Comparison of ENCODE assay signal across 24 cellular contexts in the genomic region with DNA sequence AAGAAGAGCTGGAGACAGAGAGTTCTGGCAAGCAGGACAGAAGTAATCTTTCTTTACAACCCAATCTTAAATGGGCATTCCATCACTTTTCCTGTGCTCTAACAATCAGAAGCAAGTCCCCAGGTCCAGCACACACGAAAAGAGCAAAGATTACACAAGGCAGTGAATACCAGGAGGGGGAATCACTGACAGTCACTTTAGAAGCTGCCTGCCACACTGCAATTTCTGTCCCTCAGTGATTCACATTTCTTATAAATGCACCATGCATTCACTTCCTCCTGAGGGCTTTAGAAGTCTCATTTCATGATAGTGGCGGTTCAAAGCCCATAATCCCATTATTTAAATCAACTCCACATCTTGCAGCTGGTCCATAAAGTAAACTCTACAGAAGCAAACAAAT.
"Had no signal": no experiment of that assay in that cellular context is flagged by ENCODE, and none has a peak within 500 bp of the region (broad histone marks: within the 10 kb centered on the region; RNA-seq: fewer than 3 reads in every experiment).

No MANE protein-coding gene starts in this region.

- H3K9me3 Mint-ChIP-seq: endodermal cell had no signal

- H3K4me1 ChIP-seq: heart left ventricle, right atrium auricular region, suprapubic skin, thyroid gland, upper lobe of left lung, uterus had no signal

- H3K9me3 ChIP-seq: neutrophil, right atrium auricular region, suprapubic skin, thyroid gland, uterus had no signal

- ATAC-seq: heart left ventricle; left colon; left ventricle myocardium superior; naive thymus-derived CD4-positive, alpha-beta T cell; stimulated activated effector memory CD8-positive, alpha-beta T cell treated with anti-CD3 and anti-CD28 coated beads, Interleukin-12 subunit alpha, Interleukin-12 subunit beta, amount 100 ng/mL, for 72 hours; stimulated activated naive CD8-positive, alpha-beta T cell treated with anti-CD3 and anti-CD28 coated beads, Interleukin-15, Interleukin-2, amounts not matched to agents 100 U/mL and 50 U/mL, for 24 hours had no signal

- H3K4me3 Mint-ChIP-seq: endodermal cell; naive thymus-derived CD4-positive, alpha-beta T cell; stimulated activated effector memory CD8-positive, alpha-beta T cell treated with anti-CD3 and anti-CD28 coated beads, Interleukin-12 subunit alpha, Interleukin-12 subunit beta, amount 100 ng/mL, for 72 hours had no signal

- H3K4me1 Mint-ChIP-seq: naive thymus-derived CD4-positive, alpha-beta T cell; stimulated activated effector memory CD8-positive, alpha-beta T cell treated with anti-CD3 and anti-CD28 coated beads, Interleukin-12 subunit alpha, Interleukin-12 subunit beta, amount 100 ng/mL, for 72 hours had no signal

- DNase-seq: effector CD4-positive, alpha-beta T cell; endodermal cell; foreskin melanocyte; heart left ventricle; hippocampal formation; left colon; left ventricle myocardium superior; mesendoderm; naive thymus-derived CD4-positive, alpha-beta T cell; small intestine; stimulated activated CD4-positive, alpha-beta T cell treated with anti-CD3 and anti-CD28 coated beads, Interleukin-4, amount 100 ng/mL, for 1 hour; stimulated activated CD8-positive, alpha-beta memory T cell treated with anti-CD3 and anti-CD28 coated beads, Interleukin-4, amount 100 ng/mL, for 48 hours; stimulated activated naive CD8-positive, alpha-beta T cell treated with anti-CD3 and anti-CD28 coated beads, Interleukin-15, Interleukin-2, amounts not matched to agents 100 U/mL and 50 U/mL, for 24 hours; thyroid gland; upper lobe of left lung; uterus had no signal

- H3K27me3 Mint-ChIP-seq: naive thymus-derived CD4-positive, alpha-beta T cell had no signal

- H3K4me3 ChIP-seq: coronary artery, heart left ventricle, lung, right atrium auricular region, suprapubic skin, thyroid gland, upper lobe of left lung, uterus had no signal

- H3K36me3 ChIP-seq: heart left ventricle, neutrophil, right atrium auricular region, suprapubic skin, thyroid gland, upper lobe of left lung, uterus had no signal

- FAIRE-seq: endothelial cell of umbilical vein, islet of Langerhans, small intestine had no signal

- H3K27ac ChIP-seq: coronary artery, heart left ventricle, neutrophil, right atrium auricular region, suprapubic skin, thyroid gland, upper lobe of left lung, uterus had no signal

- H3K36me3 Mint-ChIP-seq: naive thymus-derived CD4-positive, alpha-beta T cell; stimulated activated effector memory CD8-positive, alpha-beta T cell treated with anti-CD3 and anti-CD28 coated beads, Interleukin-12 subunit alpha, Interleukin-12 subunit beta, amount 100 ng/mL, for 72 hours had no signal

- H3K27ac Mint-ChIP-seq: endodermal cell; naive thymus-derived CD4-positive, alpha-beta T cell; stimulated activated effector memory CD8-positive, alpha-beta T cell treated with anti-CD3 and anti-CD28 coated beads, Interleukin-12 subunit alpha, Interleukin-12 subunit beta, amount 100 ng/mL, for 72 hours had no signal
